Comparison of ENCODE assay signal across 8 cellular contexts in the genomic region with DNA sequence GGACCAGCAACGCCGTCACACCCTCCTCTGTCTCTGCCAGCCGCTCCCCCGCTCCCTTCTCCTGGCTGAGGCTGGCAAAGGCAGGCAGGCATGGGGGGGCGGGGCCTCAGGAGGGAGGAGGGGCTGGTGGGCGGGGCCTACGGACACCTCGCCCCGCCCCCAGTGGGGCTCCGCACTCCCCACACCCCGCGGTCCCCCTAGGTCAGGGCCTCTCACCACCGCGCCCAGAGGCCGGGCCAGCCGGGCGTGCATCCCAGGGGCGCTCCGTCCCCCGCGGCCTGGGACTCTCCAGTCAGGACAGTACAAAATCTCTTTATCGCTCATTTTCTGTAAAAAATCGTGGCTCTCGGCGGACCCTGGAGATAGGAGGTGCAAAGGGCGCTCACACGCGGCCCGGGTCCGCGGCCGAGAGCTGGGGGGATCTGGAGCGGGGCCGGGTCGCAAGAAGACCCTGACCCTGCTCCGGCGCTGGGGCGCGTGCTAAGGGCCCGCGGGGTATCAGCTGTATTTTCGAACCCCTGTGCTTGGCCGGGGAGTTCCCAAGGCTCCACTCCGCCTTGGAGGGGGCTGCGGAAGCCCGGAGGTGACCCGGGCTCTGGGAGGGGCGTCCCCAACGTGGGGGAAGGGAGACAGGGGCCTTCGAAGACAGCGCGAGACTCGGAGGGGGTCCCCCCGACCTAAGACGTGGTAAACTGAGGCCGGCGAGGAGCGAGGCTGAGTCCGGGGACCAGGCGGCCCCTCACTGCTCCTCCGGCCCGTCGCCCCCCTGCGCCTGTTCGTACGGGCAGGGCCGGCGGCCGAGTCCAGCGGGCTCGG. TPM values are rescaled to one million over a fixed set of nuclear protein-coding genes. Genes with fewer than 3 reads are reported as not detected.
DNase-seq lines count a peak whose midpoint lies in the region; ATAC-seq and TF ChIP-seq lines count a peak whose summit lies in the region.
"Not testable (repeated sequence)": the region's sequence is repeated elsewhere in the genome, so short reads cannot be mapped to it uniquely, and the experiment has no call there.

No MANE protein-coding gene starts in this region.

- TF ChIP-seq POLR2A in gastroesophageal sphincter (IDR thresholded peaks at IDR 0.05), result not testable (repeated sequence)

- not testable (repeated sequence) for H3K36me3 Mint-ChIP-seq in activated T-helper 1 cell treated with anti-CD3 and anti-CD28 coated beads, Interleukin-12 subunit alpha, Interleukin-12 subunit beta, Interleukin-2, Interleukin-4 antibody, amounts not matched to agents 30 ng/mL and 10 ng/mL and 1 ng/mL, durations not matched to agents 14 hours and 24 hours and 36 hours (ENCODE audit: low read depth); chondrocyte (ENCODE audit: low read depth)

- not testable (repeated sequence) for H3K4me1 ChIP-seq in A673 (ENCODE audit: insufficient read depth, low read length, poor library complexity, severe bottlenecking); PC-3 (ENCODE audit: insufficient read depth, low read length); mesodermal cell (ENCODE audit: control insufficient read depth, insufficient read depth, low read length, poor library complexity, severe bottlenecking)
- peaks cover 0 to 11% (median 0%) of the 10 kb centered on the region in 3 donors for H3K4me1 ChIP-seq in gastroesophageal sphincter

- POLR2A ChIA-PET in A673 (lab: Charles Lee; ENCODE audit: low non-redundant PET); PC-3 (lab: Charles Lee; ENCODE audit: unreplicated experiment): not testable (repeated sequence)

- not testable (repeated sequence) for H3K9me2 ChIP-seq in PC-3 (replicated peaks; ENCODE audit: low read length)

- not testable (repeated sequence) for H3K79me2 ChIP-seq in PC-3 (ENCODE audit: low read length)

- H3K4me3 ChIP-seq in A673 (ENCODE audit: low read depth, low read length, poor library complexity, severe bottlenecking) (peak overlapping the region; percentile 41), GM06990 (replicated peaks; ENCODE audit: low read depth, low read length) (peak overlapping the region; percentile 38), PC-3 (ENCODE audit: low read length) (peak overlapping the region; percentile 37; the same call in 1 of the 2 replicates), gastroesophageal sphincter (peak overlapping the region; percentile 12 to 51), mesodermal cell (ENCODE audit: extremely low read depth, insufficient read depth, low read length, poor library complexity, severe bottlenecking) (peak overlapping the region; percentile 35), skeletal muscle cell (ENCODE audit: low read depth, low read length) (peak overlapping the region; percentile 41)

- not testable (repeated sequence) for H3K27ac Mint-ChIP-seq in activated T-helper 1 cell treated with anti-CD3 and anti-CD28 coated beads, Interleukin-12 subunit alpha, Interleukin-12 subunit beta, Interleukin-2, Interleukin-4 antibody, amounts not matched to agents 30 ng/mL and 10 ng/mL and 1 ng/mL, durations not matched to agents 14 hours and 24 hours and 36 hours; chondrocyte (ENCODE audit: unreplicated experiment)

- H4K20me1 ChIP-seq in PC-3 (ENCODE audit: low read length), result not testable (repeated sequence)

- intact Hi-C loops in A673 (cut with micrococcal nuclease; ENCODE audit: unreplicated experiment); PC-3 (cut with micrococcal nuclease); activated T-helper 1 cell treated with anti-CD3 and anti-CD28 coated beads, Interleukin-12 subunit alpha, Interleukin-12 subunit beta, Interleukin-2, Interleukin-4 antibody, amounts not matched to agents 30 ng/mL and 10 ng/mL and 1 ng/mL, durations not matched to agents 14 hours and 24 hours and 36 hours (cut with micrococcal nuclease): not testable (repeated sequence)

- CTCF ChIA-PET in A673 (lab: Charles Lee); PC-3 (lab: Charles Lee): not testable (repeated sequence)

- H3K27ac ChIP-seq in A673 (ENCODE audit: low read depth, low read length, poor library complexity, severe bottlenecking); PC-3 (ENCODE audit: low read length); gastroesophageal sphincter; mesodermal cell (ENCODE audit: low read depth, low read length, severe bottlenecking): not testable (repeated sequence)

- peak overlapping the region; percentile 53 for H3K4me2 ChIP-seq in PC-3 (ENCODE audit: low read length)

- H3K4me3 Mint-ChIP-seq in activated T-helper 1 cell treated with anti-CD3 and anti-CD28 coated beads, Interleukin-12 subunit alpha, Interleukin-12 subunit beta, Interleukin-2, Interleukin-4 antibody, amounts not matched to agents 30 ng/mL and 10 ng/mL and 1 ng/mL, durations not matched to agents 14 hours and 24 hours and 36 hours, result peak overlapping the region; percentile 76
- H3K4me3 Mint-ChIP-seq in chondrocyte (ENCODE audit: unreplicated experiment), result peak overlapping the region; percentile 65

- not testable (repeated sequence) for H3K36me3 ChIP-seq in A673 (ENCODE audit: insufficient read depth, low read length, poor library complexity, severe bottlenecking); GM06990 (ENCODE audit: control insufficient read depth, insufficient read depth, low read length); PC-3 (ENCODE audit: low read depth, low read length); gastroesophageal sphincter; mesodermal cell (ENCODE audit: control insufficient read depth, insufficient read depth, low read length)

- H3K27me3 ChIP-seq in A673 (replicated peaks; ENCODE audit: insufficient read depth, low read depth, low read length, poor library complexity); GM06990 (replicated peaks; ENCODE audit: control insufficient read depth, insufficient read depth, low read length); PC-3 (ENCODE audit: low read length); gastroesophageal sphincter: not testable (repeated sequence)

- H3K4me1 Mint-ChIP-seq in activated T-helper 1 cell treated with anti-CD3 and anti-CD28 coated beads, Interleukin-12 subunit alpha, Interleukin-12 subunit beta, Interleukin-2, Interleukin-4 antibody, amounts not matched to agents 30 ng/mL and 10 ng/mL and 1 ng/mL, durations not matched to agents 14 hours and 24 hours and 36 hours (ENCODE audit: low read depth); chondrocyte (ENCODE audit: low read depth): not testable (repeated sequence)

- not testable (repeated sequence) for H3K9me3 ChIP-seq in A673 (ENCODE audit: low read depth, low read length, poor library complexity, severe bottlenecking); PC-3 (ENCODE audit: low read length); gastroesophageal sphincter; mesodermal cell (ENCODE audit: control insufficient read depth, low read length)

- TF ChIP-seq EP300 in gastroesophageal sphincter (IDR thresholded peaks at IDR 0.05), result not testable (repeated sequence)

- not testable (repeated sequence) for H3K9me3 Mint-ChIP-seq in activated T-helper 1 cell treated with anti-CD3 and anti-CD28 coated beads, Interleukin-12 subunit alpha, Interleukin-12 subunit beta, Interleukin-2, Interleukin-4 antibody, amounts not matched to agents 30 ng/mL and 10 ng/mL and 1 ng/mL, durations not matched to agents 14 hours and 24 hours and 36 hours; chondrocyte (ENCODE audit: low read depth)

- ATAC-seq in PC-3, gastroesophageal sphincter: not testable (repeated sequence)

- WGBS in gastroesophageal sphincter (ENCODE audit: low coverage in 1 of 2), 2 donors, result no CpG with 5 or more reads among the region's 71 CpGs
- WGBS in mesodermal cell (ENCODE audit: insufficient coverage in 2 of 2), 2 experiments, result 0 to 1% methylated on average over 1 to 36 of the region's 71 CpGs

- not testable (repeated sequence) for TF ChIP-seq CTCF in A673 (conservative IDR thresholded peaks at IDR 0.05; ENCODE audit: low read depth, low read length); GM06990 (IDR thresholded peaks at IDR 0.05; ENCODE audit: insufficient read depth, low read length, poor library complexity, severe bottlenecking); PC-3 (conservative IDR thresholded peaks at IDR 0.05; ENCODE audit: low read depth, low read length); chondrocyte (IDR thresholded peaks at IDR 0.05); gastroesophageal sphincter (IDR thresholded peaks at IDR 0.05)

- H3K27me3 Mint-ChIP-seq in activated T-helper 1 cell treated with anti-CD3 and anti-CD28 coated beads, Interleukin-12 subunit alpha, Interleukin-12 subunit beta, Interleukin-2, Interleukin-4 antibody, amounts not matched to agents 30 ng/mL and 10 ng/mL and 1 ng/mL, durations not matched to agents 14 hours and 24 hours and 36 hours (ENCODE audit: insufficient read depth), result peaks cover 13% of the 10 kb centered on the region
- H3K27me3 Mint-ChIP-seq in chondrocyte (ENCODE audit: low read depth), result not testable (repeated sequence)

- H3K9ac ChIP-seq in PC-3 (ENCODE audit: low read length), result not testable (repeated sequence)

- DNase-seq in A673 (ENCODE audit: low spot score); PC-3; activated T-helper 1 cell treated with anti-CD3 and anti-CD28 coated beads, Interleukin-12 subunit alpha, Interleukin-12 subunit beta, Interleukin-2, Interleukin-4 antibody, amounts not matched to agents 30 ng/mL and 10 ng/mL and 1 ng/mL, durations not matched to agents 14 hours and 24 hours and 36 hours (ENCODE audit: low spot score); chondrocyte (ENCODE audit: low spot score); skeletal muscle cell (ENCODE audit: low read depth): not testable (repeated sequence)
- peak; percentile 11 for DNase-seq in GM06990 (ENCODE audit: extremely low read depth, insufficient read length)

- not testable (repeated sequence) for BruUV-seq in A673 (replicated peaks; lab: Mats Ljungman, UMichigan); PC-3 (replicated peaks; lab: Mats Ljungman, UMichigan)

- 0 out of 2 replicates have a peak overlapping the region, but pooled peaks have one; percentile 53 for H2AFZ ChIP-seq in PC-3 (ENCODE audit: low read length)

- H3F3A ChIP-seq in PC-3 (ENCODE audit: low read length, unreplicated experiment), result not testable (repeated sequence)

RNA-seq across cellular contexts. Expression of a gene that starts 28.9 kb away (rescaled TPM):
- 68.6 and 72.0 TPM in 2 replicates for total RNA-seq in A673 (2021)
- 36.9 and 73.6 TPM in 2 replicates for total RNA-seq in PC-3 (2014; rRNA removed)
- total RNA-seq in activated T-helper 1 cell treated with anti-CD3 and anti-CD28 coated beads, Interleukin-12 subunit alpha, Interleukin-12 subunit beta, Interleukin-2, Interleukin-4 antibody, amounts not matched to agents 30 ng/mL and 10 ng/mL and 1 ng/mL, durations not matched to agents 14 hours and 24 hours and 36 hours, result 78.5 and 94.8 TPM in 2 replicates
- total RNA-seq in chondrocyte, result 71.6 to 78.6 TPM (median 72.6 TPM) in 3 replicates
- total RNA-seq in gastroesophageal sphincter, result 10 to 100 TPM; 21.9 to 49.7 (median 33.9) TPM
- 60.8 TPM for polyA plus RNA-seq in mesodermal cell (2013, experiment 1 of 2)
- 62.5 TPM for polyA plus RNA-seq in mesodermal cell (2013, experiment 2 of 2)
